In genomic region chr1:109393602-109394233, GRCh38 we compare ENCODE assay signal across 15 cellular contexts. TPM values are rescaled to one million over a fixed set of nuclear protein-coding genes. Genes with fewer than 3 reads are reported as not detected.
DNase-seq lines count a peak whose midpoint lies in the region; ATAC-seq, FAIRE-seq and TF ChIP-seq lines count a peak whose summit lies in the region.
"Had no signal": no experiment of that assay in that cellular context is flagged by ENCODE, and none has a peak within 500 bp of the region (broad histone marks: within the 10 kb centered on the region; RNA-seq: fewer than 3 reads in every experiment).

No MANE protein-coding gene starts in this region.

- WGBS in right lobe of liver (ENCODE audit: insufficient coverage, low coverage, low lambda C conversion rate, missing lambda C conversion rate): 35% methylated on average over 2 of the region's 2 CpGs
- 22 to 31% (median 24%) methylated on average over 2 of the region's 2 CpGs for WGBS in small intestine, 3 donors

- H3K36me3 ChIP-seq in astrocyte (ENCODE audit: insufficient read depth, low read length): no peaks in the 10 kb centered on the region
- H3K36me3 ChIP-seq in right lobe of liver: no peaks in the 10 kb centered on the region
- no peaks in the 10 kb centered on the region for H3K36me3 ChIP-seq in small intestine (ENCODE audit: control insufficient read depth in 2 of 2, insufficient read depth in 2 of 2, low read length in 2 of 2)
- H3K36me3 ChIP-seq: BLaER1 had no signal

- H3K27ac Mint-ChIP-seq in Calu3 (ENCODE audit: unreplicated experiment) (no peak overlapping the region), astrocyte (ENCODE audit: unreplicated experiment) (peak overlapping the region; percentile 83)
- no peak overlapping the region for H3K27ac Mint-ChIP-seq in CD4-positive, alpha-beta T cell
- H3K27ac Mint-ChIP-seq: activated naive CD8-positive, alpha-beta T cell treated with anti-CD3 and anti-CD28 coated beads for 36 hours; natural killer cell treated with Interleukin-12 subunit alpha and Interleukin-12 subunit beta and Interleukin-15 and Interleukin-18, amount 100 ng/mL, for 72 hours; stimulated activated naive CD8-positive, alpha-beta T cell treated with anti-CD3 and anti-CD28 coated beads, Interleukin-15, amount 100 ng/mL, for 72 hours; T-helper 2 cell treated with Interferon-gamma antibody and Interleukin-4, amounts not matched to agents 5 μg/mL and 100 μg/mL, for 36 hours had no signal

- H3K27ac ChIP-seq in astrocyte (ENCODE audit: low read depth, low read length) (peak overlapping the region; percentile 72), right lobe of liver (peak overlapping the region; percentile 33 to 73 (median 48)), small intestine (ENCODE audit: low read depth in 1 of 2, low read length in 1 of 2) (peak overlapping the region; percentile 90 to 93)
- no peak overlapping the region for H3K27ac ChIP-seq in CD4-positive, alpha-beta T cell (ENCODE audit: low read depth, low read length)
- H3K27ac ChIP-seq: BLaER1 had no signal

- BruUV-seq in Calu3 (replicated peaks; lab: Mats Ljungman, UMichigan): no TSS peak

- intact Hi-C loops in Calu3 (cut with micrococcal nuclease; ENCODE audit: unreplicated experiment): loop anchor here (10.0 kb wide), 1 partner anchor 199 kb away; no protein-coding TSS in a partner anchor
- intact Hi-C loops in right lobe of liver (cut with DNase I): no loop called here
- intact Hi-C loops in CD4-positive, alpha-beta T cell (cut with DNase I, micrococcal nuclease): no loop called here

- peaks cover 59% of the 10 kb centered on the region for H3K4me1 ChIP-seq in astrocyte (ENCODE audit: insufficient read depth, low read length)
- H3K4me1 ChIP-seq in right lobe of liver: peaks cover 0 to 47% (median 6%) of the 10 kb centered on the region in 4 donors
- peaks cover 5 to 9% of the 10 kb centered on the region in 2 donors for H3K4me1 ChIP-seq in small intestine (ENCODE audit: control insufficient read depth in 2 of 2, insufficient read depth in 1 of 2, low read depth in 1 of 2, low read length in 1 of 2)

- no peak for TF ChIP-seq POLR2A in right lobe of liver (IDR thresholded peaks at IDR 0.05)

- peaks cover 14% of the 10 kb centered on the region for H3K36me3 Mint-ChIP-seq in Calu3 (ENCODE audit: insufficient read depth, unreplicated experiment)
- peaks cover 4% of the 10 kb centered on the region for H3K36me3 Mint-ChIP-seq in astrocyte (ENCODE audit: low read depth, unreplicated experiment)
- no peaks in the 10 kb centered on the region for H3K36me3 Mint-ChIP-seq in CD4-positive, alpha-beta T cell (ENCODE audit: low read depth)
- H3K36me3 Mint-ChIP-seq: activated naive CD8-positive, alpha-beta T cell treated with anti-CD3 and anti-CD28 coated beads for 36 hours; natural killer cell treated with Interleukin-12 subunit alpha and Interleukin-12 subunit beta and Interleukin-15 and Interleukin-18, amount 100 ng/mL, for 72 hours had no signal

- H4K20me1 ChIP-seq in astrocyte (ENCODE audit: insufficient read depth, low read length): no peaks in the 10 kb centered on the region

- H3K9me3 ChIP-seq in astrocyte (ENCODE audit: insufficient read depth, low read depth, low read length) (no peaks in the 10 kb centered on the region), right lobe of liver (no peaks in the 10 kb centered on the region), small intestine (ENCODE audit: control insufficient read depth, low read depth) (no peaks in the 10 kb centered on the region)
- H3K9me3 ChIP-seq in CD4-positive, alpha-beta T cell (ENCODE audit: control insufficient read depth, low read length): no peaks in the 10 kb centered on the region
- H3K9me3 ChIP-seq: BLaER1 had no signal

- FAIRE-seq in astrocyte (lab: Jason Lieb, UNC) (no peak), small intestine (lab: Jason Lieb, UNC) (no peak)

- CTCF ChIA-PET in Calu3 (lab: Charles Lee): no interaction called here
- CTCF ChIA-PET in CD4-positive, alpha-beta T cell (lab: Charles Lee): no interaction called here

- DNase-seq in Calu3: no peak
- DNase-seq in astrocyte (ENCODE audit: low read depth): no peak
- no peak for DNase-seq in right lobe of liver
- no peak for DNase-seq in small intestine
- DNase-seq in NCI-H128 (lab: John Stamatoyannopoulos, UW; ENCODE audit: unreplicated experiment): no peak
- DNase-seq in SHP77 treated with DMSO at 0.1 percent for 48 hours (lab: John Stamatoyannopoulos, UW): no peak
- DNase-seq in CD4-positive, alpha-beta T cell: no peak
- no peak for DNase-seq in A172 (ENCODE audit: low spot score)
- DNase-seq: activated naive CD8-positive, alpha-beta T cell treated with anti-CD3 and anti-CD28 coated beads for 36 hours; NCI-H1694 treated with DMSO at 0.1 percent for 48 hours; stimulated activated CD4-positive, alpha-beta T cell treated with anti-CD3 and anti-CD28 coated beads, Interleukin-4, amount 100 ng/mL, for 24 hours; stimulated activated naive CD8-positive, alpha-beta T cell treated with anti-CD3 and anti-CD28 coated beads, Interleukin-15, amount 100 ng/mL, for 72 hours had no signal

- H3K4me2 ChIP-seq in astrocyte (ENCODE audit: low read length): peak overlapping the region; percentile 77
- H3K4me2 ChIP-seq: BLaER1 had no signal

- no peak for ATAC-seq in right lobe of liver
- ATAC-seq in CD4-positive, alpha-beta T cell (ENCODE audit: poor library complexity): no peak
- ATAC-seq: natural killer cell treated with Interleukin-12 subunit alpha and Interleukin-12 subunit beta and Interleukin-15 and Interleukin-18, amount 100 ng/mL, for 72 hours; stimulated activated naive CD8-positive, alpha-beta T cell treated with anti-CD3 and anti-CD28 coated beads, Interleukin-15, amount 100 ng/mL, for 72 hours had no signal

- H3K9ac ChIP-seq in astrocyte (ENCODE audit: low read length): peak overlapping the region; percentile 60
- H3K9ac ChIP-seq: BLaER1 had no signal

- H3K9me3 Mint-ChIP-seq in Calu3 (ENCODE audit: low read depth, unreplicated experiment) (no peaks in the 10 kb centered on the region), astrocyte (ENCODE audit: unreplicated experiment) (no peaks in the 10 kb centered on the region)
- H3K9me3 Mint-ChIP-seq in CD4-positive, alpha-beta T cell: no peaks in the 10 kb centered on the region
- H3K9me3 Mint-ChIP-seq: activated naive CD8-positive, alpha-beta T cell treated with anti-CD3 and anti-CD28 coated beads for 36 hours; natural killer cell treated with Interleukin-12 subunit alpha and Interleukin-12 subunit beta and Interleukin-15 and Interleukin-18, amount 100 ng/mL, for 72 hours; stimulated activated naive CD8-positive, alpha-beta T cell treated with anti-CD3 and anti-CD28 coated beads, Interleukin-15, amount 100 ng/mL, for 72 hours; T-helper 2 cell treated with Interferon-gamma antibody and Interleukin-4, amounts not matched to agents 5 μg/mL and 100 μg/mL, for 36 hours had no signal

- H3K27me3 ChIP-seq in astrocyte (ENCODE audit: insufficient read depth, low read length) (no peaks in the 10 kb centered on the region), right lobe of liver (no peaks in the 10 kb centered on the region), small intestine (ENCODE audit: control insufficient read depth in 2 of 2, insufficient read depth in 2 of 2, low read length in 2 of 2) (no peaks in the 10 kb centered on the region)
- H3K27me3 ChIP-seq in CD4-positive, alpha-beta T cell (ENCODE audit: control insufficient read depth, insufficient read depth, low read length): peaks cover 63% of the 10 kb centered on the region

- POLR2A ChIA-PET in CD4-positive, alpha-beta T cell (lab: Charles Lee): no interaction called here

- peak overlapping the region; percentile 53 for H3K4me3 Mint-ChIP-seq in Calu3 (ENCODE audit: low read depth, unreplicated experiment)
- peak overlapping the region; percentile 37 for H3K4me3 Mint-ChIP-seq in astrocyte (ENCODE audit: unreplicated experiment)
- H3K4me3 Mint-ChIP-seq in CD4-positive, alpha-beta T cell: no peak overlapping the region
- H3K4me3 Mint-ChIP-seq: activated naive CD8-positive, alpha-beta T cell treated with anti-CD3 and anti-CD28 coated beads for 36 hours; natural killer cell treated with Interleukin-12 subunit alpha and Interleukin-12 subunit beta and Interleukin-15 and Interleukin-18, amount 100 ng/mL, for 72 hours; stimulated activated naive CD8-positive, alpha-beta T cell treated with anti-CD3 and anti-CD28 coated beads, Interleukin-15, amount 100 ng/mL, for 72 hours; T-helper 2 cell treated with Interferon-gamma antibody and Interleukin-4, amounts not matched to agents 5 μg/mL and 100 μg/mL, for 36 hours had no signal

- no peak overlapping the region for H2AFZ ChIP-seq in astrocyte (ENCODE audit: low read depth, low read length)

- H3K4me3 ChIP-seq in astrocyte (ENCODE audit: insufficient read depth, low read depth, low read length) (no peak overlapping the region), right lobe of liver (no peak overlapping the region), small intestine (ENCODE audit: low read depth in 1 of 2, low read length in 2 of 2) (no peak overlapping the region)
- H3K4me3 ChIP-seq: BLaER1 had no signal

- TF ChIP-seq CTCF in Calu3 (IDR thresholded peaks at IDR 0.05; ENCODE audit: unreplicated experiment): no peak
- TF ChIP-seq CTCF in astrocyte (IDR thresholded peaks at IDR 0.05; ENCODE audit: insufficient read depth, low read depth, low read length): no peak
- TF ChIP-seq CTCF in right lobe of liver (IDR thresholded peaks at IDR 0.05): no peak
- no peak for TF ChIP-seq CTCF in CD4-positive, alpha-beta T cell (IDR thresholded peaks at IDR 0.05)

- peaks cover 79% of the 10 kb centered on the region for H3K79me2 ChIP-seq in astrocyte (ENCODE audit: insufficient read depth, low read length)

- H3K27me3 Mint-ChIP-seq in Calu3 (ENCODE audit: unreplicated experiment): no peaks in the 10 kb centered on the region
- H3K27me3 Mint-ChIP-seq in astrocyte (ENCODE audit: low read depth, unreplicated experiment): no peaks in the 10 kb centered on the region
- H3K27me3 Mint-ChIP-seq in CD4-positive, alpha-beta T cell: peaks cover 75% of the 10 kb centered on the region

- H3K4me1 Mint-ChIP-seq in Calu3 (ENCODE audit: low read depth, unreplicated experiment): peaks cover 46% of the 10 kb centered on the region
- peaks cover 65% of the 10 kb centered on the region for H3K4me1 Mint-ChIP-seq in astrocyte (ENCODE audit: low read depth, unreplicated experiment)
- H3K4me1 Mint-ChIP-seq in CD4-positive, alpha-beta T cell (ENCODE audit: low read depth): peaks cover 10% of the 10 kb centered on the region

RNA-seq across cellular contexts. Expression of gene SORT1, which starts 4.0 kb away (rescaled TPM):
- 46.3 and 68.2 TPM in 2 replicates for total RNA-seq in Calu3 (2022)
- total RNA-seq in astrocyte: 135 and 138 TPM in 2 replicates
- 10 to 100 TPM in 3 of 6 experiments, 1 to 10 TPM in 3; 3.2 to 30.3 (median 13.7) TPM for total RNA-seq in right lobe of liver
- polyA plus RNA-seq in small intestine: 10 to 100 TPM in 2 of 3 donors, 1 to 10 TPM in 1; 7.0 to 35.7 (median 11.4) TPM
- under 1 TPM; 0.22 to 0.73 TPM for total RNA-seq in CD4-positive, alpha-beta T cell
- total RNA-seq in A172 (2014; rRNA removed; shearing (Covaris generic)): 15.9 and 22.7 TPM in 2 replicates

RNA-seq across cellular contexts. Expression of gene PSMA5, which starts 32.5 kb away (rescaled TPM):
- total RNA-seq in Calu3 (2022): 108 and 121 TPM in 2 replicates
- total RNA-seq in astrocyte: 143 and 148 TPM in 2 replicates
- 10 to 100 TPM; 38.8 to 83.5 (median 61.1) TPM for total RNA-seq in right lobe of liver
- 100 to 1,000 TPM; 103 to 113 (median 105) TPM for polyA plus RNA-seq in small intestine
- 10 to 100 TPM; 29.8 to 33.8 TPM for total RNA-seq in CD4-positive, alpha-beta T cell
- total RNA-seq in A172 (2014; rRNA removed; shearing (Covaris generic)): 142 and 190 TPM in 2 replicates
